In the genomic region with DNA sequence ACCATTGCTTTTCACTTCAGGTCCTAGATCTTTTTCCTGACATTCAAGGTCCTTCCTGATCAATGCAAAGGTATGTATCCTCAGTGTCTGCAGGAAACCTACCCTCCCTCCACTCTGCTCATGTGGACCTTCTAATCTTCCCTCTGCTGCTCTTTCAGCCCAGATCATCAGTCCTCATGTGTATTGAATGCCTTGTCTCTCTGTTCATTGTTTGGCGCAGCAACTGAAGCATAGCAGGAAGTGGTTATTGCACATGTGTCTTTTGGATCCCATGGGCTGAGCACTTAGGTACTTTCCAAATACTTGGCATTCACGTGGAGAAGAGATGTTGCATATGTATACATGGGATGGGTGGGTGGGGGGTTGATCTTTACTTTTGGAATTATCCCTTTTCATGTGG, we compare ENCODE assay signal across 12 cellular contexts. TPM values are rescaled to one million over a fixed set of nuclear protein-coding genes. Genes with fewer than 3 reads are reported as not detected.
DNase-seq lines count a peak whose midpoint lies in the region; ATAC-seq, FAIRE-seq and TF ChIP-seq lines count a peak whose summit lies in the region.
"Had no signal": no experiment of that assay in that cellular context is flagged by ENCODE, and none has a peak within 500 bp of the region (broad histone marks: within the 10 kb centered on the region; RNA-seq: fewer than 3 reads in every experiment).

No MANE protein-coding gene starts in this region.

- no peak overlapping the region for H2BK120ac ChIP-seq in H9 (ENCODE audit: low read depth, low read length, poor library complexity, severe bottlenecking)

- no peak overlapping the region for H3K14ac ChIP-seq in H9 (ENCODE audit: insufficient read depth, low read length)

- H3K9me3 Mint-ChIP-seq in memory B cell (no peaks in the 10 kb centered on the region), natural killer cell (no peaks in the 10 kb centered on the region), H9 (no peaks in the 10 kb centered on the region)

- H2AK5ac ChIP-seq in H9 (ENCODE audit: insufficient read length, low read length) = no peak overlapping the region

- H3K36me3 Mint-ChIP-seq in memory B cell (no peaks in the 10 kb centered on the region), natural killer cell (no peaks in the 10 kb centered on the region), H9 (ENCODE audit: insufficient read depth in 1 of 3, low read depth in 3 of 3) (no peaks in the 10 kb centered on the region; a peak in 1 of 7 replicates)

- H3K4me1 ChIP-seq in H9 (ENCODE audit: insufficient read depth, low read length) = no peaks in the 10 kb centered on the region

- H3K23ac ChIP-seq in H9 (ENCODE audit: insufficient read length, low read depth, low read length) = no peak overlapping the region

- no peaks in the 10 kb centered on the region for H3K79me1 ChIP-seq in H9 (ENCODE audit: insufficient read depth, low read depth, low read length, poor library complexity, severe bottlenecking)

- no peaks in the 10 kb centered on the region for H3K79me2 ChIP-seq in H9 (ENCODE audit: insufficient read depth, low read length)

- TF ChIP-seq CTCF in natural killer cell (IDR thresholded peaks at IDR 0.05) (no peak), H9 (conservative IDR thresholded peaks at IDR 0.05) (no peak), D721Med (IDR thresholded peaks at IDR 0.05; ENCODE audit: insufficient read depth, missing control alignments) (no peak)

- intact Hi-C loops in natural killer cell (cut with micrococcal nuclease) = no loop called here

- DNase-seq in SKM-1 (lab: John Stamatoyannopoulos, UW; ENCODE audit: unreplicated experiment) (peak; percentile 1), SKM-1 treated with dmso at 0.1 percent for 144 hours (lab: John Stamatoyannopoulos, UW; ENCODE audit: unreplicated experiment) (no peak), RCC 7860 (ENCODE audit: low spot score) (peak; percentile 42), memory B cell (ENCODE audit: low spot score in 2 of 2) (peak in 1 of 2 donors; percentile 35), natural killer cell (no peak), H9 (no peak), D721Med (ENCODE audit: insufficient read length, low spot score) (no peak)
- DNase-seq: left ventricle myocardium inferior, NCI-H2171 treated with DMSO at 0.1 percent for 48 hours, T1000 had no signal

- H3K27me3 Mint-ChIP-seq in memory B cell = no peaks in the 10 kb centered on the region
- peaks cover 4 to 6% of the 10 kb centered on the region in 2 donors for H3K27me3 Mint-ChIP-seq in natural killer cell (ENCODE audit: low read depth in 2 of 2)
- H3K27me3 Mint-ChIP-seq in H9 (ENCODE audit: low read depth) = peaks cover 50% of the 10 kb centered on the region

- no peak overlapping the region for H2AFZ ChIP-seq in H9 (ENCODE audit: low read length)

- H3K9ac ChIP-seq in H9 (ENCODE audit: extremely low read depth, insufficient read length, low read length) = no peak overlapping the region

- no peak overlapping the region for H3K4me2 ChIP-seq in H9 (ENCODE audit: insufficient read depth, insufficient read length, low read length)

- H4K20me1 ChIP-seq in H9 (ENCODE audit: control insufficient read depth, insufficient read depth, insufficient read length) = no peaks in the 10 kb centered on the region

- H3T11ph ChIP-seq in H9 (ENCODE audit: low read length) = no peak overlapping the region

- H3K4me1 Mint-ChIP-seq in memory B cell (peaks cover 36% of the 10 kb centered on the region), natural killer cell (peaks cover 17 to 18% of the 10 kb centered on the region in 2 donors), H9 (peaks cover 15 to 20% of the 10 kb centered on the region in 2 experiments)

- FAIRE-seq in RCC 7860 (lab: Jason Lieb, UNC) (no peak), D721Med (lab: Jason Lieb, UNC) (no peak)

- WGBS in H9 (ENCODE audit: extremely low coverage, insufficient read length, low lambda C conversion rate) = no CpG with 5 or more reads among the region's 2 CpGs

- no peak overlapping the region for H2BK20ac ChIP-seq in H9 (ENCODE audit: low read depth, low read length, poor library complexity, severe bottlenecking)

- H2BK15ac ChIP-seq in H9 (ENCODE audit: low read depth, low read length) = no peak overlapping the region

- no peak overlapping the region for H3K27ac ChIP-seq in H9 (ENCODE audit: insufficient read length, low read depth, low read length)
- H3K27ac ChIP-seq: left ventricle myocardium inferior had no signal

- no peak overlapping the region for H3K4ac ChIP-seq in H9 (ENCODE audit: low read depth, low read length)

- H3K23me2 ChIP-seq in H9 (ENCODE audit: insufficient read length, low read depth, low read length, poor library complexity, severe bottlenecking) = peaks cover 6% of the 10 kb centered on the region

- H3K4me3 Mint-ChIP-seq in memory B cell (peak overlapping the region; percentile 70), natural killer cell (no peak overlapping the region), H9 (no peak overlapping the region)

- peak; percentile 36 for ATAC-seq in GM21447 (IDR thresholded peaks at IDR 0.05; ENCODE audit: unreplicated experiment)
- ATAC-seq in memory B cell (ENCODE audit: low read depth) = peak; percentile 49
- ATAC-seq in natural killer cell = no peak

- no peak overlapping the region for H3K18ac ChIP-seq in H9 (ENCODE audit: insufficient read length, low read depth, low read length)

- no peak overlapping the region for H4K5ac ChIP-seq in H9 (ENCODE audit: insufficient read length, low read depth, low read length)

- no peak overlapping the region for H2BK5ac ChIP-seq in H9 (ENCODE audit: insufficient read length, low read length)

- peak overlapping the region; percentile 91 for H3K27ac Mint-ChIP-seq in memory B cell
- no peak overlapping the region for H3K27ac Mint-ChIP-seq in natural killer cell
- no peak overlapping the region for H3K27ac Mint-ChIP-seq in H9

- H3K56ac ChIP-seq in H9 (ENCODE audit: insufficient read length, low read depth, low read length) = no peak overlapping the region

- no peak overlapping the region for H2BK12ac ChIP-seq in H9 (ENCODE audit: insufficient read length, low read depth, low read length)

- peaks cover 12% of the 10 kb centered on the region for H3K27me3 ChIP-seq in H9 (ENCODE audit: insufficient read depth, low read length)

- no peak overlapping the region for H4K91ac ChIP-seq in H9 (ENCODE audit: insufficient read length, low read depth, low read length)

- H4K8ac ChIP-seq in H9 (replicated peaks; ENCODE audit: insufficient read length, low read depth, low read length) = no peak overlapping the region

- H3K9me3 ChIP-seq in H9 (ENCODE audit: control insufficient read depth, low read depth, low read length) = no peaks in the 10 kb centered on the region
- H3K9me3 ChIP-seq: left ventricle myocardium inferior had no signal

RNA-seq across cellular contexts. Expression of a gene that starts 4.3 kb away (rescaled TPM):
- total RNA-seq in natural killer cell (100 to 1,000 TPM in 2 of 3 donors, 10 to 100 TPM in 1; 90.8 to 127 (median 118) TPM), H9 (2021) (15.4 and 18.4 TPM in 2 replicates)

RNA-seq across cellular contexts. Expression of a gene that starts 36.6 kb away (rescaled TPM):
- total RNA-seq in natural killer cell = not detected
- total RNA-seq in H9 (2021) = 42.4 and 51.0 TPM in 2 replicates
- total RNA-seq: left ventricle myocardium inferior, skeletal muscle tissue had no signal

Comparison
In these comparisons a context has a peak if more than half of its experiments do, and no peak if none do; other contexts are left out.
1. DNase-seq: peak in SKM-1 (single experiment) and RCC 7860 (single experiment); none in SKM-1 treated with dmso at 0.1 percent for 144 hours (single experiment), natural killer cell (single experiment), H9 (single experiment) and D721Med (single experiment).
2. ATAC-seq: peak in GM21447 (single experiment) and memory B cell (single experiment); none in natural killer cell (0 of 3).
3. RNA of a gene that starts 36.6 kb away (total RNA-seq): 42.4 to 51.0 TPM in H9; not detected in natural killer cell; every median in the first group is over 10 times any median in the second.